Comparison of ENCODE assay signal across 18 cellular contexts in genomic region chr1:165218666-165219065, GRCh38.
"Had no signal": no experiment of that assay in that cellular context is flagged by ENCODE, and none has a peak within 500 bp of the region (broad histone marks: within the 10 kb centered on the region; RNA-seq: fewer than 3 reads in every experiment).

No MANE protein-coding gene starts in this region.

- DNase-seq: activated CD4-positive, alpha-beta memory T cell treated with anti-CD3 and anti-CD28 coated beads for 36 hours; activated CD8-positive, alpha-beta memory T cell treated with anti-CD3 and anti-CD28 coated beads, Interleukin-2, amount 10 ng/mL, durations not matched to agents 7 days and 5 days; activated naive CD4-positive, alpha-beta T cell treated with anti-CD3 and anti-CD28 coated beads for 36 hours; activated naive CD8-positive, alpha-beta T cell treated with anti-CD3 and anti-CD28 coated beads, Interleukin-2, amount 50 U/mL, for 24 hours; activated T-cell treated with anti-CD3 and anti-CD28 coated beads, Interleukin-2, amount 50 U/mL, for 1 hour; aorta; cerebellar nuclear complex; effector CD8-positive, alpha-beta T cell; foreskin fibroblast; glutamatergic neuron; hypothalamus; left ventricle myocardium superior; stimulated activated CD4-positive, alpha-beta T cell treated with anti-CD3 and anti-CD28 coated beads, Interleukin-2, amount 100 ng/mL, for 24 hours; WERI-Rb-1 had no signal

- H3K4me3 Mint-ChIP-seq: activated CD4-positive, alpha-beta memory T cell treated with anti-CD3 and anti-CD28 coated beads for 36 hours; activated CD8-positive, alpha-beta memory T cell treated with anti-CD3 and anti-CD28 coated beads, Interleukin-2, amount 10 ng/mL, durations not matched to agents 7 days and 5 days; activated naive CD4-positive, alpha-beta T cell treated with anti-CD3 and anti-CD28 coated beads for 36 hours; activated naive CD8-positive, alpha-beta T cell treated with anti-CD3 and anti-CD28 coated beads, Interleukin-2, amount 50 U/mL, for 24 hours; memory B cell; natural killer cell treated with Interleukin-12 subunit alpha and Interleukin-12 subunit beta and Interleukin-15 and Interleukin-18, amount 100 ng/mL, for 72 hours had no signal

- H3K4me1 ChIP-seq: breast epithelium had no signal

- H3K9me3 Mint-ChIP-seq: activated CD4-positive, alpha-beta memory T cell treated with anti-CD3 and anti-CD28 coated beads for 36 hours; activated naive CD4-positive, alpha-beta T cell treated with anti-CD3 and anti-CD28 coated beads for 36 hours; activated naive CD8-positive, alpha-beta T cell treated with anti-CD3 and anti-CD28 coated beads, Interleukin-2, amount 50 U/mL, for 24 hours; activated T-helper 2 cell treated with anti-CD3 and anti-CD28 coated beads, Interferon-gamma antibody, Interleukin-2, Interleukin-4, amounts not matched to agents 10 μg/mL and 5 μg/mL and 100 μg/mL, durations not matched to agents 14 hours and 24 hours and 36 hours; memory B cell had no signal

- H3K27ac Mint-ChIP-seq: activated CD4-positive, alpha-beta memory T cell treated with anti-CD3 and anti-CD28 coated beads for 36 hours; activated CD8-positive, alpha-beta memory T cell treated with anti-CD3 and anti-CD28 coated beads, Interleukin-2, amount 10 ng/mL, durations not matched to agents 7 days and 5 days; activated naive CD4-positive, alpha-beta T cell treated with anti-CD3 and anti-CD28 coated beads for 36 hours; activated naive CD8-positive, alpha-beta T cell treated with anti-CD3 and anti-CD28 coated beads, Interleukin-2, amount 50 U/mL, for 24 hours; activated T-helper 2 cell treated with anti-CD3 and anti-CD28 coated beads, Interferon-gamma antibody, Interleukin-2, Interleukin-4, amounts not matched to agents 10 μg/mL and 5 μg/mL and 100 μg/mL, durations not matched to agents 14 hours and 24 hours and 36 hours; memory B cell; natural killer cell treated with Interleukin-12 subunit alpha and Interleukin-12 subunit beta and Interleukin-15 and Interleukin-18, amount 100 ng/mL, for 72 hours had no signal

- H3K36me3 ChIP-seq: breast epithelium, WERI-Rb-1 had no signal

- H3K36me3 Mint-ChIP-seq: activated CD4-positive, alpha-beta memory T cell treated with anti-CD3 and anti-CD28 coated beads for 36 hours; activated CD8-positive, alpha-beta memory T cell treated with anti-CD3 and anti-CD28 coated beads, Interleukin-2, amount 10 ng/mL, durations not matched to agents 7 days and 5 days; memory B cell; natural killer cell treated with Interleukin-12 subunit alpha and Interleukin-12 subunit beta and Interleukin-15 and Interleukin-18, amount 100 ng/mL, for 72 hours had no signal

- H3K27me3 Mint-ChIP-seq: activated naive CD8-positive, alpha-beta T cell treated with anti-CD3 and anti-CD28 coated beads, Interleukin-2, amount 50 U/mL, for 24 hours had no signal

- H3K27ac ChIP-seq: breast epithelium, WERI-Rb-1 had no signal

- H3K4me3 ChIP-seq: breast epithelium had no signal

- H3K4me1 Mint-ChIP-seq: activated CD8-positive, alpha-beta memory T cell treated with anti-CD3 and anti-CD28 coated beads, Interleukin-2, amount 10 ng/mL, durations not matched to agents 7 days and 5 days; activated naive CD8-positive, alpha-beta T cell treated with anti-CD3 and anti-CD28 coated beads, Interleukin-2, amount 50 U/mL, for 24 hours; memory B cell had no signal

- H3K9me3 ChIP-seq: breast epithelium had no signal
